Comparison of ENCODE assay signal across 8 cellular contexts in the genomic region with DNA sequence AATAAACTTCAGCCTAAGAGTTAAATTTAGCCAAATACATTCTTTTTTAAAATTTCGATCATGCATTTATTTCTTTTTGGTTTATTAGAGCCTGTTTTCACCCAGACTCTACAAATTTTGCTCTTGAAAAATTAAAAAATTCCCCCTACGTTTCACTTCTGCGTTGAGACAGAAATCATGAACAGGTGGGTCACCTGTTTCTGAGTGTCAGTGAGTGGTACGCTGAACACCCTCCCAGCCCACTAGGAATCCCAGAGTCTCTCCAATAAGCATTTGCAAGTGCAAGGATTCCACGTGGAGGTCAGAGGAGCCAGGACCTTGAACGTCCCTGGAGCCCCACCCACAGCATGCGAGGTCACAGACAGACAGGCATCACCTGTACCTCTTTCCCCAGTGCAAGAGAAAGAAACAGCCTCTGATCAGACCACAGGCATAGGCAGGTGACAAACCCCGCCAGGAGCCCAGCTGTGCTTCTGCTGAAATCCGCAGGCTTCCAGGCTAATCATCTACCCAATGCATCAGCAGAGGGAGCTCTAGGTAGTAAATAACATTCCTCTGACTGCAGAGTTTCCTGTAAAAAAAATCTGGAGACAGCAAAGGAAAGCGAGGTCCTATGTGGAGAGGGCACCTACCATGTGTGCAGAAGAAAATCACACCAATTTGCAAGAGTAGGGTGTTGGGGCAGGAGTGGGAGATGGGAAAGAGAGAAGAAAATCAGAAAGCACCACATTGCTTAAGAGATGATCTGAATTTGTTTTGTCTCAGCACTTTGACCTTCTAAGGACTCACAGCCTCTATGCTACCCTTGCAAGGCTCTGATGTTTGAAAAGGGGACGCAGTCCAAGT. TPM values are rescaled to one million over a fixed set of nuclear protein-coding genes. Genes with fewer than 3 reads are reported as not detected.
DNase-seq lines count a peak whose midpoint lies in the region; ATAC-seq, FAIRE-seq and TF ChIP-seq lines count a peak whose summit lies in the region.

No MANE protein-coding gene starts in this region.

- H3K27me3 Mint-ChIP-seq in T-cell: peaks cover 13 to 17% of the 10 kb centered on the region in 2 donors

- H3K4me3 Mint-ChIP-seq in T-cell: no peak overlapping the region

- H3K36me3 ChIP-seq in MM.1S (replicated peaks; ENCODE audit: insufficient read depth, low read length) (no peaks in the 10 kb centered on the region), mammary epithelial cell (ENCODE audit: insufficient read depth, low read length) (no peaks in the 10 kb centered on the region), thoracic aorta (no peaks in the 10 kb centered on the region)

- H3K9ac ChIP-seq in MM.1S (ENCODE audit: low read length) (peak overlapping the region; percentile 36; the same call in 1 of the 2 replicates), mammary epithelial cell (ENCODE audit: insufficient read depth, low read length) (no peak overlapping the region)

- H3K9me3 ChIP-seq in MM.1S (replicated peaks; ENCODE audit: insufficient read depth, low read length) (no peaks in the 10 kb centered on the region), mammary epithelial cell (replicated peaks; ENCODE audit: insufficient read depth, low read length) (no peaks in the 10 kb centered on the region), thoracic aorta (no peaks in the 10 kb centered on the region)

- H3K9me3 Mint-ChIP-seq in T-cell: no peaks in the 10 kb centered on the region

- POLR2A ChIA-PET in T-cell (lab: Charles Lee): no interaction called here

- H3K27me3 ChIP-seq in MM.1S (replicated peaks; ENCODE audit: insufficient read depth, low read length) (no peaks in the 10 kb centered on the region), mammary epithelial cell (ENCODE audit: insufficient read depth, low read length) (no peaks in the 10 kb centered on the region), thoracic aorta (replicated peaks; ENCODE audit: insufficient read depth) (no peaks in the 10 kb centered on the region)

- TF ChIP-seq CTCF in MM.1S (IDR thresholded peaks at IDR 0.05; ENCODE audit: low read length) (peak; percentile 84), mammary epithelial cell (conservative IDR thresholded peaks at IDR 0.05 in 1 of 2, IDR thresholded peaks at IDR 0.05 in 1 of 2; ENCODE audit: extremely low read depth in 1 of 2, insufficient read depth in 1 of 2, low read depth in 1 of 2, low read length in 2 of 2) (peak; percentile 72 to 78), thoracic aorta (IDR thresholded peaks at IDR 0.05) (peak; percentile 57)

- no TSS peak for BruUV-seq in mammary epithelial cell (replicated peaks; lab: Mats Ljungman, UMichigan)

- H3F3A ChIP-seq in MM.1S (ENCODE audit: insufficient read depth, low read length): peaks cover 9% of the 10 kb centered on the region

- peak; percentile 5 for FAIRE-seq in GM12892 (lab: Jason Lieb, UNC)

- H3K9me2 ChIP-seq in MM.1S (replicated peaks; ENCODE audit: insufficient read depth, low read length): no peaks in the 10 kb centered on the region

- H3K4me1 ChIP-seq in MM.1S (ENCODE audit: low read length): peaks cover 13% of the 10 kb centered on the region
- peaks cover under 1% of the 10 kb centered on the region for H3K4me1 ChIP-seq in mammary epithelial cell (ENCODE audit: insufficient read depth, low read length)
- peaks cover 0 to 6% of the 10 kb centered on the region in 2 donors for H3K4me1 ChIP-seq in thoracic aorta (ENCODE audit: control insufficient read depth in 1 of 2, low read depth in 2 of 2)

- peak overlapping the region; percentile 57; the same call in 1 of the 2 replicates for H3K27ac ChIP-seq in MM.1S (ENCODE audit: low read length)
- H3K27ac ChIP-seq in mammary epithelial cell (ENCODE audit: insufficient read depth, low read depth, low read length): no peak overlapping the region
- no peak overlapping the region for H3K27ac ChIP-seq in thoracic aorta

- H3K36me3 Mint-ChIP-seq in T-cell: no peaks in the 10 kb centered on the region

- dilution Hi-C loops in mammary epithelial cell (cut with HindIII; ENCODE audit: low sequenced_read_pairs): loop anchor here (10.0 to 25.0 kb wide), 2 partner anchors 58 to 361 kb away; no protein-coding TSS in a partner anchor

- in situ Hi-C loops in mammary epithelial cell (cut with MboI; ENCODE audit: low sequenced_read_pairs in 2 of 2): loop anchor here in 1 of 2 donors (5.0 kb wide), 1 partner anchor 101 kb away; no protein-coding TSS in a partner anchor

- DNase-seq in AG08396 (ENCODE audit: low spot score) (peak; percentile 67), GM12892 (ENCODE audit: insufficient read length) (no peak), MM.1S (peak; percentile 93), T-cell (peak in 22 of 34 experiments; percentile 7 to 59 (median 38)), mammary epithelial cell (peak; percentile 36), kidney tubule cell (ENCODE audit: low spot score) (peak; percentile 75), thoracic aorta (ENCODE audit: low spot score) (no peak), glomerular visceral epithelial cell (ENCODE audit: extremely low spot score) (no peak)

- H3K4me2 ChIP-seq in MM.1S (ENCODE audit: low read depth, low read length) (peak overlapping the region; percentile 72), mammary epithelial cell (ENCODE audit: insufficient read depth, low read depth, low read length) (no peak overlapping the region)

- CTCF ChIA-PET in T-cell (lab: Charles Lee) (interaction anchor here in 1 of 2 donors (0.6 to 0.8 kb wide), 2 partner anchors 99 to 103 kb away, joined by 3 read pairs; no protein-coding TSS in a partner anchor), mammary epithelial cell (lab: Charles Lee; ENCODE audit: low non-redundant PET) (interaction anchor here (0.5 to 1.1 kb wide), 3 partner anchors 21 to 445 kb away, joined by 4 to 11 read pairs (median 4); no protein-coding TSS in a partner anchor)

- peaks cover 24 to 30% (median 26%) of the 10 kb centered on the region in 3 donors for H3K4me1 Mint-ChIP-seq in T-cell

- intact Hi-C loops in mammary epithelial cell (cut with micrococcal nuclease): loop anchor here (1.0 to 10.0 kb wide), 5 partner anchors 103 to 612 kb away; no protein-coding TSS in a partner anchor

- peak overlapping the region; percentile 11 to 70 for H3K27ac Mint-ChIP-seq in T-cell

- peak overlapping the region; percentile 67 for H2AFZ ChIP-seq in MM.1S (ENCODE audit: low read length)
- H2AFZ ChIP-seq in mammary epithelial cell (ENCODE audit: low read depth, low read length): no peak overlapping the region

- peak overlapping the region; percentile 35; the same call in 1 of the 2 replicates for H3K4me3 ChIP-seq in MM.1S (ENCODE audit: low read length)
- no peak overlapping the region for H3K4me3 ChIP-seq in mammary epithelial cell (replicated peaks in 1 of 3; ENCODE audit: insufficient read depth in 1 of 3, low read depth in 2 of 3, low read length in 3 of 3)
- no peak overlapping the region for H3K4me3 ChIP-seq in thoracic aorta

- H3K79me2 ChIP-seq in MM.1S (ENCODE audit: low read length) (no peaks in the 10 kb centered on the region), mammary epithelial cell (ENCODE audit: insufficient read depth, low read length) (no peaks in the 10 kb centered on the region)

- TF ChIP-seq POLR2A in GM12892 (IDR thresholded peaks at IDR 0.05; ENCODE audit: low read depth, low read length): no peak

- peak; percentile 74 to 92 (median 88) for ATAC-seq in T-cell (replicated peaks in 1 of 4)
- no peak for ATAC-seq in thoracic aorta (ENCODE audit: insufficient number of reproducible peaks, low FRiP score, low read depth)

- 41% methylated on average over 10 of the region's 11 CpGs for WGBS in mammary epithelial cell (ENCODE audit: low coverage, missing lambda C conversion rate)

- H4K20me1 ChIP-seq in MM.1S (ENCODE audit: insufficient read depth, low read length) (no peaks in the 10 kb centered on the region), mammary epithelial cell (ENCODE audit: insufficient read depth, low read length) (no peaks in the 10 kb centered on the region)

RNA-seq across cellular contexts. Expression of gene XYLT1, which starts 5.9 kb away (rescaled TPM):
- polyA plus RNA-seq in GM12892 (2012; ENCODE audit: missing spikeins): 3.9 TPM
- total RNA-seq in T-cell: 10 to 100 TPM; 25.8 to 70.6 (median 57.8) TPM
- 10 to 100 TPM in 1 of 2 donors, 1 to 10 TPM in 1; 3.5 to 16.7 TPM for total RNA-seq in mammary epithelial cell
- polyA plus RNA-seq in mammary epithelial cell: 5.2 TPM
- 14.6 TPM for polyA minus RNA-seq in mammary epithelial cell
- total RNA-seq in thoracic aorta: 10 to 100 TPM; 13.1 to 22.5 TPM

Comparison
In these comparisons a context has a peak if more than half of its experiments do, and no peak if none do; other contexts are left out.
1. DNase-seq: peak in AG08396 (single experiment), MM.1S (single experiment), T-cell (22 of 34), mammary epithelial cell (single experiment) and kidney tubule cell (single experiment); none in GM12892 (single experiment), thoracic aorta (single experiment) and glomerular visceral epithelial cell (single experiment).
2. Peak in every context shown above with its lines, with median percentiles within 50 percentile points of each other: CTCF ChIP-seq.